ENCODE assay signal across 2 cellular contexts in the genomic region with DNA sequence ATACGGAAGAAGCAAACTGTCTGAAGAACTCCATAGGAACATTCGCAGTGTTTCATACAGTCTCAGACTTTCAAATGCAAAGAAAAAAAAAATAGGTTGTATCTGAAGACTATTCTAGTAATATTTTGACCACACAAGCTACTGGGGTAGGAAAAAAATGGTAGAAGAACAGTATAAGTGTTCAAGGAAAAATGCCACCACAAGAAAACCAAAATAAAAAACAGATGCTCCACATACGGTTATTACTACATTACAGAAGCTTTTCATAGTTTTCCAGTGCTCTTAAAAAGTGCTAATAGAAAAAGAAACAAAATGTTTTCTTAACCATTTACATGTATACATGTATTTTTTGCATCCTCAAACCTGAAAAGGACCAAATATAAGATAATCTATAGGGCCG.
TF ChIP-seq lines count a peak whose summit lies in the region.

No MANE protein-coding gene starts in this region.

TF ChIP-seq in SK-N-SH, 30 proteins besides CTCF, POLR2A, EP300 and RAD21:
- TF ChIP-seq MAX (IDR thresholded peaks at IDR 0.05; ENCODE audit: low read depth) (no peak), CHD2 (IDR thresholded peaks at IDR 0.05; ENCODE audit: low read length, partially characterized antibody) (no peak), TCF12 (IDR thresholded peaks at IDR 0.05) (peak; percentile 23; the same call in 1 of the 2 replicates)

TF ChIP-seq in SK-N-SH treated with all-trans-retinoic acid at 6 μM for 48 hours, 23 proteins besides CTCF, POLR2A, EP300 and RAD21:
- TF ChIP-seq ZFP3 (CRISPR knock-in tag; IDR thresholded peaks at IDR 0.05) (no peak), OSR1 (CRISPR knock-in tag; IDR thresholded peaks at IDR 0.05) (no peak), ISL1 (CRISPR knock-in tag; IDR thresholded peaks at IDR 0.05) (no peak), SNAI2 (CRISPR knock-in tag; IDR thresholded peaks at IDR 0.05) (no peak), CREB5 (CRISPR knock-in tag; IDR thresholded peaks at IDR 0.05; ENCODE audit: low read depth) (no peak), ZC3H10 (CRISPR knock-in tag; IDR thresholded peaks at IDR 0.05) (no peak)
TF ChIP-seq in SK-N-SH treated with all-trans-retinoic acid at 6 μM for 48 hours: peak in this region for 0.
